Comparison of ENCODE assay signal across 19 cellular contexts in the genomic region with DNA sequence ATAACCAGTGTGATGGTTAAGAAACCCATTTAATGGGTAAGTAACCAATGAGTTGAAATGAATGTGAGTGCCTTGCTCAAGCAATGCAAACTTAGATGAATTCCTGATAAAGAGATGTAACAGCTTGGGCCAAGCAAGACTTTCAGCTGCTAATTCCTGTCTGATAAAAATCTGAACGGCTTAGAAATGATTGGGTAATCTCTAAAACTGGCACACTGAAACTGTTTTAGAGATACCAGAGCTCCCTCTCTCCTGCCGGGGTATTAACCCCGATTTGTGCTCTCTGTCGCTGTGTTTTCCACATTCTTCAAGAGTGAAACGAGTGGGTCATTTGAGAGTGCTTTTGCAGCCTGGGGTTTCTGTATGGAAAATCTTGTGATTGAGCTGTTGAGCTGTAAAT.
DNase-seq lines count a peak whose midpoint lies in the region; ATAC-seq and TF ChIP-seq lines count a peak whose summit lies in the region.
"Had no signal": no experiment of that assay in that cellular context is flagged by ENCODE, and none has a peak within 500 bp of the region (broad histone marks: within the 10 kb centered on the region; RNA-seq: fewer than 3 reads in every experiment).

No MANE protein-coding gene starts in this region.

- POLR2A ChIA-PET in SK-N-SH (lab: Yijun Ruan, JAX): no interaction called here

- H3F3A ChIP-seq in SK-N-SH (replicated peaks; ENCODE audit: insufficient read depth) (no peaks in the 10 kb centered on the region), neural progenitor cell (ENCODE audit: low read depth) (peaks cover 29% of the 10 kb centered on the region)

- peaks cover 0 to 27% of the 10 kb centered on the region in 2 experiments; a peak in 2 of 4 replicates for H3K4me1 ChIP-seq in SK-N-SH (ENCODE audit: control insufficient read depth in 1 of 2, insufficient read depth in 2 of 2, low read depth in 1 of 2, low read length in 1 of 2)
- peaks cover 19% of the 10 kb centered on the region for H3K4me1 ChIP-seq in neural progenitor cell
- peaks cover 0 to 9% (median 0%) of the 10 kb centered on the region in 12 donors for H3K4me1 ChIP-seq in heart left ventricle
- H3K4me1 ChIP-seq: parathyroid adenoma had no signal

- 0 out of 2 replicates have a peak overlapping the region, but pooled peaks have one; percentile 76 for H3K4me2 ChIP-seq in SK-N-SH
- peak overlapping the region; percentile 99 for H3K4me2 ChIP-seq in neural progenitor cell

- H3K4me3 ChIP-seq in GM12865 (ENCODE audit: low read depth, low read length) (peak overlapping the region; percentile 45), SK-N-SH (ENCODE audit: low read depth in 2 of 2, low read length in 1 of 2) (no peak overlapping the region; a peak in 1 of 4 replicates), neural progenitor cell (peak overlapping the region; percentile 69), heart left ventricle (no peak overlapping the region)
- H3K4me3 ChIP-seq: body of pancreas, mucosa of descending colon had no signal

- H3K4me3 Mint-ChIP-seq in glutamatergic neuron (ENCODE audit: unreplicated experiment) (peak overlapping the region; percentile 85), neural progenitor cell (peak overlapping the region; percentile 81)

- H3K9ac ChIP-seq in SK-N-SH (no peak overlapping the region), neural progenitor cell (no peak overlapping the region)
- H3K9ac ChIP-seq: parathyroid adenoma had no signal

- no peak for TF ChIP-seq CTCF in GM12865 (IDR thresholded peaks at IDR 0.05; ENCODE audit: insufficient read depth, low read depth, low read length, missing control alignments)
- TF ChIP-seq CTCF in SK-N-SH (IDR thresholded peaks at IDR 0.05): no peak
- no peak for TF ChIP-seq CTCF in glutamatergic neuron (IDR thresholded peaks at IDR 0.05; ENCODE audit: partially characterized antibody, unreplicated experiment)
- TF ChIP-seq CTCF in neural progenitor cell (IDR thresholded peaks at IDR 0.05): no peak
- TF ChIP-seq CTCF in heart left ventricle (IDR thresholded peaks at IDR 0.05): no peak

- H3K27ac ChIP-seq in SK-N-SH (ENCODE audit: low read depth in 2 of 2, low read length in 1 of 2): no peak overlapping the region
- H3K27ac ChIP-seq in neural progenitor cell: no peak overlapping the region
- no peak overlapping the region for H3K27ac ChIP-seq in heart left ventricle
- H3K27ac ChIP-seq: body of pancreas, parathyroid adenoma had no signal

- TF ChIP-seq EP300 in SK-N-SH (IDR thresholded peaks at IDR 0.05; ENCODE audit: borderline replicate concordance in 1 of 2, low read depth in 1 of 2, low read length in 1 of 2): no peak

- 72% methylated on average over 5 of the region's 5 CpGs for WGBS in SK-N-SH (ENCODE audit: low lambda C conversion rate)
- WGBS in heart left ventricle, 4 donors: 90 to 94% (median 92%) methylated on average over 5 of the region's 5 CpGs

- H3K36me3 ChIP-seq in SK-N-SH (replicated peaks in 1 of 2; ENCODE audit: control insufficient read depth in 1 of 2, insufficient read depth in 2 of 2, low read length in 1 of 2): no peaks in the 10 kb centered on the region
- no peaks in the 10 kb centered on the region for H3K36me3 ChIP-seq in neural progenitor cell
- no peaks in the 10 kb centered on the region for H3K36me3 ChIP-seq in heart left ventricle

- peaks cover 2% of the 10 kb centered on the region; the same call in 1 of the 2 replicates for H3K9me3 ChIP-seq in SK-N-SH
- peaks cover 3% of the 10 kb centered on the region for H3K9me3 ChIP-seq in neural progenitor cell (ENCODE audit: low read depth)
- peaks cover 0 to 11% (median 0%) of the 10 kb centered on the region in 12 donors for H3K9me3 ChIP-seq in heart left ventricle
- H3K9me3 ChIP-seq: mucosa of descending colon had no signal

- H3K79me2 ChIP-seq in SK-N-SH (ENCODE audit: insufficient read depth) (no peaks in the 10 kb centered on the region), neural progenitor cell (ENCODE audit: low read depth) (peaks cover 3% of the 10 kb centered on the region)
- H3K79me2 ChIP-seq: parathyroid adenoma had no signal

- no peak for ATAC-seq in heart left ventricle
- ATAC-seq: body of pancreas had no signal

- intact Hi-C loops in heart left ventricle (cut with DNase I): loop anchor here in 1 of 10 donors (10.0 kb wide), 1 partner anchor 1392 kb away; no protein-coding TSS in a partner anchor

- peaks cover 13% of the 10 kb centered on the region for H3K36me3 Mint-ChIP-seq in glutamatergic neuron (ENCODE audit: unreplicated experiment)
- H3K36me3 Mint-ChIP-seq in neural progenitor cell: peaks cover 19% of the 10 kb centered on the region

- DNase-seq in GM12865 (ENCODE audit: low read depth) (no peak), SK-N-SH (no peak), glutamatergic neuron (no peak), neural progenitor cell (ENCODE audit: low spot score) (no peak), heart left ventricle (no peak), C1 segment of cervical spinal cord (lab: John Stamatoyannopoulos, UW) (no peak), mesenteric fat pad (ENCODE audit: low spot score) (no peak), GOT3 (lab: John Stamatoyannopoulos, UW) (no peak)
- DNase-seq: activated CD4-positive, alpha-beta T cell treated with anti-CD3 and anti-CD28 coated beads, Interleukin-2, amount 10 ng/mL, durations not matched to agents 7 days and 5 days; activated naive CD4-positive, alpha-beta T cell treated with anti-CD3 and anti-CD28 coated beads, Interleukin-2, amount 50 U/mL, for 16 hours; AML-193; body of pancreas; dermis blood vessel endothelial cell; kidney glomerular epithelial cell; NCI-H1092; stimulated activated CD4-positive, alpha-beta T cell treated with anti-CD3 and anti-CD28 coated beads, Interleukin-4, amount 100 ng/mL, for 24 hours; stimulated activated CD8-positive, alpha-beta memory T cell treated with anti-CD3 and anti-CD28 coated beads, Interleukin-4, amount 100 ng/mL, for 48 hours had no signal

- TF ChIP-seq RAD21 in SK-N-SH (IDR thresholded peaks at IDR 0.05; ENCODE audit: low read length): no peak

- H3K27ac Mint-ChIP-seq in glutamatergic neuron (ENCODE audit: unreplicated experiment) (no peak overlapping the region), neural progenitor cell (no peak overlapping the region)
- H3K27ac Mint-ChIP-seq: activated CD4-positive, alpha-beta T cell treated with anti-CD3 and anti-CD28 coated beads, Interleukin-2, amount 10 ng/mL, durations not matched to agents 7 days and 5 days had no signal

- H3K4me1 Mint-ChIP-seq in glutamatergic neuron (ENCODE audit: low read depth, unreplicated experiment): peaks cover 22% of the 10 kb centered on the region
- H3K4me1 Mint-ChIP-seq in neural progenitor cell: peaks cover 35% of the 10 kb centered on the region

- H3K27me3 ChIP-seq in SK-N-SH (ENCODE audit: insufficient read depth): no peaks in the 10 kb centered on the region
- H3K27me3 ChIP-seq in neural progenitor cell: peaks cover 77% of the 10 kb centered on the region
- H3K27me3 ChIP-seq in heart left ventricle: peaks cover 0 to 7% (median 0%) of the 10 kb centered on the region in 9 donors
- H3K27me3 ChIP-seq: body of pancreas had no signal

- no peak for TF ChIP-seq POLR2A in heart left ventricle (IDR thresholded peaks at IDR 0.05)

- CTCF ChIA-PET in SK-N-SH (lab: Yijun Ruan, JAX): interaction anchor here (0.7 to 12.3 kb wide), 7 partner anchors 9 to 555 kb away, joined by 3 to 97 read pairs (median 3); no protein-coding TSS in a partner anchor

- H4K20me1 ChIP-seq in SK-N-SH (ENCODE audit: insufficient read depth) (no peaks in the 10 kb centered on the region), neural progenitor cell (ENCODE audit: low read depth) (peaks cover 52% of the 10 kb centered on the region)

- no peaks in the 10 kb centered on the region for H3K9me2 ChIP-seq in SK-N-SH

- H3K27me3 Mint-ChIP-seq in glutamatergic neuron (ENCODE audit: unreplicated experiment) (peaks cover 4% of the 10 kb centered on the region), neural progenitor cell (ENCODE audit: insufficient read depth, low read depth) (peaks cover 41% of the 10 kb centered on the region)

- H2AFZ ChIP-seq in SK-N-SH (ENCODE audit: low read depth) (no peak overlapping the region), neural progenitor cell (replicated peaks) (no peak overlapping the region)
- H2AFZ ChIP-seq: parathyroid adenoma had no signal

- H3K9me3 Mint-ChIP-seq in glutamatergic neuron (ENCODE audit: unreplicated experiment) (peaks cover 12% of the 10 kb centered on the region), neural progenitor cell (peaks cover 15% of the 10 kb centered on the region)

TF ChIP-seq in SK-N-SH, 30 proteins besides CTCF, POLR2A, EP300 and RAD21 (continues in another document):
- no peak for TF ChIP-seq JUND (IDR thresholded peaks at IDR 0.05)
- TF ChIP-seq GABPA (IDR thresholded peaks at IDR 0.05; ENCODE audit: low read depth): no peak
- TF ChIP-seq SMC3 (IDR thresholded peaks at IDR 0.05; ENCODE audit: low read depth, low read length): no peak
- TF ChIP-seq, protein P1, sequence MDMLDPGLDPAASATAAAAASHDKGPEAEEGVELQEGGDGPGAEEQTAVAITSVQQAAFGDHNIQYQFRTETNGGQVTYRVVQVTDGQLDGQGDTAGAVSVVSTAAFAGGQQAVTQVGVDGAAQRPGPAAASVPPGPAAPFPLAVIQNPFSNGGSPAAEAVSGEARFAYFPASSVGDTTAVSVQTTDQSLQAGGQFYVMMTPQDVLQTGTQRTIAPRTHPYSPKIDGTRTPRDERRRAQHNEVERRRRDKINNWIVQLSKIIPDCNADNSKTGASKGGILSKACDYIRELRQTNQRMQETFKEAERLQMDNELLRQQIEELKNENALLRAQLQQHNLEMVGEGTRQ (IDR thresholded peaks at IDR 0.05; ENCODE audit: borderline replicate concordance, low read depth, low read length): no peak
- no peak for TF ChIP-seq YY1 (IDR thresholded peaks at IDR 0.05; ENCODE audit: low read depth)
- no peak for TF ChIP-seq TAF1 (IDR thresholded peaks at IDR 0.05; ENCODE audit: borderline replicate concordance, low read depth, low read length)
- no peak for TF ChIP-seq SIN3A (IDR thresholded peaks at IDR 0.05; ENCODE audit: borderline replicate concordance, low read depth, low read length)
- TF ChIP-seq NRF1 (IDR thresholded peaks at IDR 0.05; ENCODE audit: low read depth, low read length): no peak
- TF ChIP-seq, protein P2, sequence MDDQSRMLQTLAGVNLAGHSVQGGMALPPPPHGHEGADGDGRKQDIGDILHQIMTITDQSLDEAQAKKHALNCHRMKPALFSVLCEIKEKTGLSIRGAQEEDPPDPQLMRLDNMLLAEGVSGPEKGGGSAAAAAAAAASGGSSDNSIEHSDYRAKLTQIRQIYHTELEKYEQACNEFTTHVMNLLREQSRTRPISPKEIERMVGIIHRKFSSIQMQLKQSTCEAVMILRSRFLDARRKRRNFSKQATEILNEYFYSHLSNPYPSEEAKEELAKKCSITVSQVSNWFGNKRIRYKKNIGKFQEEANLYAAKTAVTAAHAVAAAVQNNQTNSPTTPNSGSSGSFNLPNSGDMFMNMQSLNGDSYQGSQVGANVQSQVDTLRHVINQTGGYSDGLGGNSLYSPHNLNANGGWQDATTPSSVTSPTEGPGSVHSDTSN (IDR thresholded peaks at IDR 0.05): no peak
- no peak for TF ChIP-seq EZH2phosphoT487 (IDR thresholded peaks at IDR 0.05; ENCODE audit: borderline replicate concordance, low read depth)
- no peak for TF ChIP-seq TCF12 (IDR thresholded peaks at IDR 0.05)

Comparison
In these comparisons a context has a peak if more than half of its experiments do, and no peak if none do; other contexts are left out.
1. H3K4me3 ChIP-seq: peak in GM12865 (single experiment) and neural progenitor cell (single experiment); none in SK-N-SH (0 of 2) and heart left ventricle (0 of 12).